Comparison of ENCODE assay signal across 8 cellular contexts in the genomic region with DNA sequence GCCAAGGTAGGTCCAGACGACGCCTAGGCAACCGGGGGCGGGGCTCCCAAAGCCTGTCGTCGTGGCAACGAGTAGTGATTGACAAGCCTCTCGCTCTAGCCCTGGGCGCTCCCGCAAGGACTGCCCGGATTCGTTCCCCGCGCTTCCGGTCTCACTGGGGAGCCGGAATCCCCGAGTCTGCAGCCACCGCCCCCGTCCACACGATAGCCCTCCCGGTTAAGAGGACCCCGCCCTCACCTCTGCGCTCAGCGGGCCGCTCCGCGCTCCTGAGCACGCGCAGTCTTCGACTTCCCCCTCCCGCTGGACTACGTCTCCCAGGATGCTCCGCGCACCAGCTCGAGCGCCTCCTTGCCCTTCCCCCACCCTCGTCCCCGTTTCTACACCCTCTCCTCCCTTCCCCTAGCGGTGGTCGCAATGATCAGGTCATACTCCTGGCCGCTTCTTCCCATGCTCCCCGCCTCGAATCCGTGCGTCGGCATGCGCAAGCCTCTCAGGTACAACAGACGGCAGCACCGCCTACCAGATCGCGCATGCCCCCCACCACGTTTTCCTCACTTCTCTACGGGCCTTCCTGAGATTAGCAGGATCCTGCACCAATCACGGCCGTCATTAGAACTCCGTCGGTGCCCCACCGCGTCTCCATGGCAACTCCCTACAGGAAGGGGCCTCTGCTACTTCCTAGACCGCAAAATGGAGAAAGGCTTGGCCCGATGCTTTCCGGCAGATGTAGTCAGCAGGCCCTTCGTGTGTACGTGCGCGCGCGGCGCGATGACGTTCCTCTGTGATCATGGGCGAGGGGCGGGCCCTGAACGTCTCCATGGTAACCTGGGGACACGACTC. TPM values are rescaled to one million over a fixed set of nuclear protein-coding genes. Genes with fewer than 3 reads are reported as not detected.
DNase-seq lines count a peak whose midpoint lies in the region; ATAC-seq, FAIRE-seq and TF ChIP-seq lines count a peak whose summit lies in the region.

A gene (minus strand): TSS at position 518 of the 840 bp plus-strand sequence. CDS start 1,946 bp downstream, outside the sequence.

- DNase-seq in GM18507 (ENCODE audit: extremely low spot score, insufficient read length, low read depth) = peak; percentile 90
- peak; percentile 99 to 100 (median 100) for DNase-seq in body of pancreas
- DNase-seq in smooth muscle cell (lab: John Stamatoyannopoulos, UW; ENCODE audit: unreplicated experiment) = no peak
- DNase-seq in NCI-H345 (lab: John Stamatoyannopoulos, UW) = no peak
- DNase-seq in NCI-H524 (lab: John Stamatoyannopoulos, UW) = no peak

- peak; percentile 99 for FAIRE-seq in GM18507 (lab: Jason Lieb, UNC)

- no peak within 1 kb of the TSS for H2AFZ ChIP-seq in smooth muscle cell (ENCODE audit: low read depth)

- H3K27me3 ChIP-seq in body of pancreas (no peaks in the 10 kb centered on the region), smooth muscle cell (ENCODE audit: low read depth) (no peaks in the 10 kb centered on the region)

- peak; percentile 24 to 85 (median 82) for TF ChIP-seq POLR2A in body of pancreas (IDR thresholded peaks at IDR 0.05)

- whole genome bisulfite sequencing in body of pancreas, 2 donors = 0% methylated on average over 41 to 75 of the region's 75 CpGs
- under 1% methylated on average over 67 of the region's 75 CpGs for WGBS in smooth muscle cell (ENCODE audit: low lambda C conversion rate)

- H3K36me3 ChIP-seq in body of pancreas (replicated peaks in 1 of 2; ENCODE audit: insufficient read depth in 1 of 2, low read depth in 2 of 2) (no peaks in the 10 kb centered on the region), smooth muscle cell (ENCODE audit: low read depth) (no peaks in the 10 kb centered on the region)

- peak within 1 kb of the TSS; percentile 96 for H3K4me2 ChIP-seq in smooth muscle cell

- intact Hi-C loops in body of pancreas (cut with DNase I) = no loop called here

- peaks cover 10% of the 10 kb centered on the region for H3F3A ChIP-seq in smooth muscle cell (ENCODE audit: low read depth)

- H4K20me1 ChIP-seq in smooth muscle cell (ENCODE audit: low read depth) = no peaks in the 10 kb centered on the region

- H3K9ac ChIP-seq in smooth muscle cell (ENCODE audit: low read depth) = peak within 1 kb of the TSS; percentile 97

- TF ChIP-seq CTCF in body of pancreas (IDR thresholded peaks at IDR 0.05) = peak in 4 of 7 experiments; percentile 28 to 63 (median 36)
- peak; percentile 16 for TF ChIP-seq CTCF in smooth muscle cell (IDR thresholded peaks at IDR 0.05; ENCODE audit: borderline replicate concordance, insufficient read depth, poor library complexity, severe bottlenecking)

- peak; percentile 57 for ATAC-seq in HG02970 (IDR thresholded peaks at IDR 0.05; ENCODE audit: low FRiP score, unreplicated experiment)
- peak; percentile 77 for ATAC-seq in SK-N-SH treated with all-trans-retinoic acid at 6 μM for 48 hours
- peak; percentile 81 for ATAC-seq in body of pancreas

- H3K9me3 ChIP-seq in body of pancreas (no peaks in the 10 kb centered on the region), iPS-18c (ENCODE audit: control insufficient read depth, insufficient read depth, low read length) (no peaks in the 10 kb centered on the region), smooth muscle cell (replicated peaks; ENCODE audit: low read depth) (no peaks in the 10 kb centered on the region)

- H3K79me2 ChIP-seq in smooth muscle cell (ENCODE audit: low read depth) = peaks cover 21% of the 10 kb centered on the region

- peaks cover 28% of the 10 kb centered on the region for H3K4me1 ChIP-seq in body of pancreas
- H3K4me1 ChIP-seq in smooth muscle cell (ENCODE audit: low read depth) = peaks cover 14% of the 10 kb centered on the region

- peak within 1 kb of the TSS; percentile 95 to 98 (median 97) for H3K27ac ChIP-seq in body of pancreas
- peak within 1 kb of the TSS; percentile 99 for H3K27ac ChIP-seq in smooth muscle cell (ENCODE audit: low read depth)

- H3K4me3 ChIP-seq in body of pancreas = peak within 1 kb of the TSS; percentile 17 to 32
- H3K4me3 ChIP-seq in iPS-18c (ENCODE audit: insufficient read depth, low read depth, low read length) = peak within 1 kb of the TSS; percentile 79
- H3K4me3 ChIP-seq in smooth muscle cell = peak within 1 kb of the TSS; percentile 71

TF ChIP-seq in SK-N-SH treated with all-trans-retinoic acid at 6 μM for 48 hours, 23 proteins besides CTCF, POLR2A, EP300 and RAD21:
- TF ChIP-seq, protein P1, sequence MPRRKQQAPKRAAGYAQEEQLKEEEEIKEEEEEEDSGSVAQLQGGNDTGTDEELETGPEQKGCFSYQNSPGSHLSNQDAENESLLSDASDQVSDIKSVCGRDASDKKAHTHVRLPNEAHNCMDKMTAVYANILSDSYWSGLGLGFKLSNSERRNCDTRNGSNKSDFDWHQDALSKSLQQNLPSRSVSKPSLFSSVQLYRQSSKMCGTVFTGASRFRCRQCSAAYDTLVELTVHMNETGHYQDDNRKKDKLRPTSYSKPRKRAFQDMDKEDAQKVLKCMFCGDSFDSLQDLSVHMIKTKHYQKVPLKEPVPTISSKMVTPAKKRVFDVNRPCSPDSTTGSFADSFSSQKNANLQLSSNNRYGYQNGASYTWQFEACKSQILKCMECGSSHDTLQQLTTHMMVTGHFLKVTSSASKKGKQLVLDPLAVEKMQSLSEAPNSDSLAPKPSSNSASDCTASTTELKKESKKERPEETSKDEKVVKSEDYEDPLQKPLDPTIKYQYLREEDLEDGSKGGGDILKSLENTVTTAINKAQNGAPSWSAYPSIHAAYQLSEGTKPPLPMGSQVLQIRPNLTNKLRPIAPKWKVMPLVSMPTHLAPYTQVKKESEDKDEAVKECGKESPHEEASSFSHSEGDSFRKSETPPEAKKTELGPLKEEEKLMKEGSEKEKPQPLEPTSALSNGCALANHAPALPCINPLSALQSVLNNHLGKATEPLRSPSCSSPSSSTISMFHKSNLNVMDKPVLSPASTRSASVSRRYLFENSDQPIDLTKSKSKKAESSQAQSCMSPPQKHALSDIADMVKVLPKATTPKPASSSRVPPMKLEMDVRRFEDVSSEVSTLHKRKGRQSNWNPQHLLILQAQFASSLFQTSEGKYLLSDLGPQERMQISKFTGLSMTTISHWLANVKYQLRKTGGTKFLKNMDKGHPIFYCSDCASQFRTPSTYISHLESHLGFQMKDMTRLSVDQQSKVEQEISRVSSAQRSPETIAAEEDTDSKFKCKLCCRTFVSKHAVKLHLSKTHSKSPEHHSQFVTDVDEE (CRISPR knock-in tag; IDR thresholded peaks at IDR 0.05) = peak; percentile 49; the same call in 1 of the 2 replicates
- TF ChIP-seq, protein P2, sequence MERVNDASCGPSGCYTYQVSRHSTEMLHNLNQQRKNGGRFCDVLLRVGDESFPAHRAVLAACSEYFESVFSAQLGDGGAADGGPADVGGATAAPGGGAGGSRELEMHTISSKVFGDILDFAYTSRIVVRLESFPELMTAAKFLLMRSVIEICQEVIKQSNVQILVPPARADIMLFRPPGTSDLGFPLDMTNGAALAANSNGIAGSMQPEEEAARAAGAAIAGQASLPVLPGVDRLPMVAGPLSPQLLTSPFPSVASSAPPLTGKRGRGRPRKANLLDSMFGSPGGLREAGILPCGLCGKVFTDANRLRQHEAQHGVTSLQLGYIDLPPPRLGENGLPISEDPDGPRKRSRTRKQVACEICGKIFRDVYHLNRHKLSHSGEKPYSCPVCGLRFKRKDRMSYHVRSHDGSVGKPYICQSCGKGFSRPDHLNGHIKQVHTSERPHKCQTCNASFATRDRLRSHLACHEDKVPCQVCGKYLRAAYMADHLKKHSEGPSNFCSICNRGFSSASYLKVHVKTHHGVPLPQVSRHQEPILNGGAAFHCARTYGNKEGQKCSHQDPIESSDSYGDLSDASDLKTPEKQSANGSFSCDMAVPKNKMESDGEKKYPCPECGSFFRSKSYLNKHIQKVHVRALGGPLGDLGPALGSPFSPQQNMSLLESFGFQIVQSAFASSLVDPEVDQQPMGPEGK (CRISPR knock-in tag; IDR thresholded peaks at IDR 0.05; ENCODE audit: borderline replicate concordance) = peak; percentile 45; the same call in 1 of the 2 replicates
- TF ChIP-seq ZNF565 (CRISPR knock-in tag; conservative IDR thresholded peaks at IDR 0.05; ENCODE audit: low read depth) = no peak

RNA-seq across cellular contexts. Expression of the gene that starts here (rescaled TPM):
- total RNA-seq in body of pancreas (10 to 100 TPM; 31.4 to 59.3 TPM), smooth muscle cell (12.2 and 18.7 TPM in 2 replicates)
- 10.2 and 18.5 TPM in 2 replicates for polyA plus RNA-seq in smooth muscle cell

Comparison
In these comparisons a context has a peak if more than half of its experiments do, and no peak if none do; other contexts are left out.
1. DNase-seq: peak in GM18507 (single experiment) and body of pancreas (4 of 4); none in smooth muscle cell (single experiment), NCI-H345 (single experiment) and NCI-H524 (0 of 2).
2. H3K4me3 ChIP-seq: peak in every context shown above with its lines; median percentile 79 in iPS-18c; 71 in smooth muscle cell; 24 in body of pancreas.
3. Peak in every context shown above with its lines, with median percentiles within 50 percentile points of each other: ATAC-seq.